ENCODE assay signal across 8 cellular contexts in genomic region chr1:54081306-54082270, GRCh38. TPM values are rescaled to one million over a fixed set of nuclear protein-coding genes. Genes with fewer than 3 reads are reported as not detected.
DNase-seq lines count a peak whose midpoint lies in the region; ATAC-seq, FAIRE-seq and TF ChIP-seq lines count a peak whose summit lies in the region.

No MANE protein-coding gene starts in this region.

- intact Hi-C loops in endothelial cell of umbilical vein (cut with micrococcal nuclease) = loop anchor here (1.0 kb wide), 2 partner anchors 11 to 220 kb away; no protein-coding TSS in a partner anchor
- intact Hi-C loops in naive thymus-derived CD4-positive, alpha-beta T cell (cut with micrococcal nuclease) = loop anchor here (1.0 kb wide), 1 partner anchor 220 kb away; no protein-coding TSS in a partner anchor

- no peak overlapping the region for H2AFZ ChIP-seq in endothelial cell of umbilical vein (ENCODE audit: low read depth, low read length)

- no peak overlapping the region for H3K4me3 Mint-ChIP-seq in activated CD8-positive, alpha-beta T cell treated with anti-CD3 and anti-CD28 coated beads, Interleukin-2, amount 10 ng/mL, durations not matched to agents 7 days and 5 days
- H3K4me3 Mint-ChIP-seq in naive thymus-derived CD4-positive, alpha-beta T cell = no peak overlapping the region
- H3K4me3 Mint-ChIP-seq in stimulated activated memory B cell treated with anti-CD40 and anti-IgM and Interleukin-4, amounts not matched to agents 10 μg/mL and 1 μg/mL and 100 μg/mL, for 72 hours = no peak overlapping the region

- TF ChIP-seq POLR2A in endothelial cell of umbilical vein (IDR thresholded peaks at IDR 0.05; ENCODE audit: low read depth, low read length) = no peak

- H3K4me1 Mint-ChIP-seq in activated CD8-positive, alpha-beta T cell treated with anti-CD3 and anti-CD28 coated beads, Interleukin-2, amount 10 ng/mL, durations not matched to agents 7 days and 5 days (ENCODE audit: low read depth) = peaks cover 8% of the 10 kb centered on the region
- peaks cover 3 to 10% (median 5%) of the 10 kb centered on the region in 7 donors for H3K4me1 Mint-ChIP-seq in naive thymus-derived CD4-positive, alpha-beta T cell
- H3K4me1 Mint-ChIP-seq in stimulated activated memory B cell treated with anti-CD40 and anti-IgM and Interleukin-4, amounts not matched to agents 10 μg/mL and 1 μg/mL and 100 μg/mL, for 72 hours = peaks cover 18% of the 10 kb centered on the region

- FAIRE-seq in endothelial cell of umbilical vein (lab: Jason Lieb, UNC) = peak; percentile 76

- no peaks in the 10 kb centered on the region for H3K9me3 Mint-ChIP-seq in activated CD8-positive, alpha-beta T cell treated with anti-CD3 and anti-CD28 coated beads, Interleukin-2, amount 10 ng/mL, durations not matched to agents 7 days and 5 days (ENCODE audit: insufficient read depth)
- peaks cover 0 to 2% (median 0%) of the 10 kb centered on the region in 11 donors for H3K9me3 Mint-ChIP-seq in naive thymus-derived CD4-positive, alpha-beta T cell
- no peaks in the 10 kb centered on the region for H3K9me3 Mint-ChIP-seq in stimulated activated memory B cell treated with anti-CD40 and anti-IgM and Interleukin-4, amounts not matched to agents 10 μg/mL and 1 μg/mL and 100 μg/mL, for 72 hours

- no peaks in the 10 kb centered on the region for H3K27me3 ChIP-seq in endothelial cell of umbilical vein (ENCODE audit: control insufficient read depth in 2 of 2, insufficient read depth in 2 of 2, low read length in 2 of 2)
- H3K27me3 ChIP-seq in naive thymus-derived CD4-positive, alpha-beta T cell (ENCODE audit: control insufficient read depth in 2 of 2, insufficient read depth in 2 of 2, low read length in 2 of 2) = no peaks in the 10 kb centered on the region

- H3K4me2 ChIP-seq in endothelial cell of umbilical vein (ENCODE audit: insufficient read depth, low read length) = no peak overlapping the region

- no peak overlapping the region for H3K4me3 ChIP-seq in endothelial cell of umbilical vein (replicated peaks in 1 of 3; ENCODE audit: insufficient read depth in 1 of 3, low read depth in 1 of 3, low read length in 3 of 3)
- no peak overlapping the region for H3K4me3 ChIP-seq in naive thymus-derived CD4-positive, alpha-beta T cell (ENCODE audit: low read length)

- CTCF ChIA-PET in activated CD8-positive, alpha-beta T cell treated with anti-CD3 and anti-CD28 coated beads, Interleukin-2, amount 10 ng/mL, durations not matched to agents 7 days and 5 days (lab: Charles Lee) = interaction anchor here (0.8 to 5.2 kb wide), 16 partner anchors 9 to 408 kb away, joined by 3 to 38 read pairs (median 6); partner anchors contain the start of genes CYB5RL, MRPL37 and TCEANC2
- CTCF ChIA-PET in endothelial cell of umbilical vein (lab: Charles Lee) = interaction anchor here (0.6 to 2.6 kb wide), 37 partner anchors 9 to 830 kb away, joined by 3 to 38 read pairs (median 5); partner anchors contain the start of genes CYB5RL, IFT25, MRPL37 and SSBP3
- CTCF ChIA-PET in naive thymus-derived CD4-positive, alpha-beta T cell (lab: Charles Lee) = interaction anchor here (1.0 to 1.5 kb wide), 4 partner anchors 12 to 225 kb away, joined by 3 to 5 read pairs (median 3); no protein-coding TSS in a partner anchor

- peaks cover 0 to 2% of the 10 kb centered on the region in 2 experiments for H3K36me3 ChIP-seq in endothelial cell of umbilical vein (ENCODE audit: control insufficient read depth in 2 of 2, extremely low read depth in 1 of 2, insufficient read depth in 2 of 2, low read length in 2 of 2)
- H3K36me3 ChIP-seq in naive thymus-derived CD4-positive, alpha-beta T cell (ENCODE audit: control insufficient read depth in 2 of 3, insufficient read depth in 3 of 3, low read length in 3 of 3) = no peaks in the 10 kb centered on the region

- no peaks in the 10 kb centered on the region for H3K79me2 ChIP-seq in endothelial cell of umbilical vein (ENCODE audit: control insufficient read depth, insufficient read depth, low read length)

- H4K20me1 ChIP-seq in endothelial cell of umbilical vein (replicated peaks; ENCODE audit: control insufficient read depth, extremely low read depth, insufficient read depth, low read length) = no peaks in the 10 kb centered on the region

- H3K27ac Mint-ChIP-seq in activated CD8-positive, alpha-beta T cell treated with anti-CD3 and anti-CD28 coated beads, Interleukin-2, amount 10 ng/mL, durations not matched to agents 7 days and 5 days = no peak overlapping the region
- H3K27ac Mint-ChIP-seq in naive thymus-derived CD4-positive, alpha-beta T cell = peak overlapping the region in 1 of 9 donors; percentile 53
- H3K27ac Mint-ChIP-seq in stimulated activated memory B cell treated with anti-CD40 and anti-IgM and Interleukin-4, amounts not matched to agents 10 μg/mL and 1 μg/mL and 100 μg/mL, for 72 hours = peak overlapping the region; percentile 9

- no peaks in the 10 kb centered on the region for H3K27me3 Mint-ChIP-seq in activated CD8-positive, alpha-beta T cell treated with anti-CD3 and anti-CD28 coated beads, Interleukin-2, amount 10 ng/mL, durations not matched to agents 7 days and 5 days (ENCODE audit: low read depth)
- H3K27me3 Mint-ChIP-seq in naive thymus-derived CD4-positive, alpha-beta T cell = no peaks in the 10 kb centered on the region
- H3K27me3 Mint-ChIP-seq in stimulated activated memory B cell treated with anti-CD40 and anti-IgM and Interleukin-4, amounts not matched to agents 10 μg/mL and 1 μg/mL and 100 μg/mL, for 72 hours = no peaks in the 10 kb centered on the region

- H3K9me1 ChIP-seq in endothelial cell of umbilical vein (replicated peaks; ENCODE audit: control insufficient read depth, extremely low read depth, insufficient read depth, low read length) = no peaks in the 10 kb centered on the region

- no peak overlapping the region for H3K9ac ChIP-seq in endothelial cell of umbilical vein (replicated peaks; ENCODE audit: extremely low read depth, insufficient read depth, low read length)

- no peaks in the 10 kb centered on the region for H3K4me1 ChIP-seq in endothelial cell of umbilical vein (ENCODE audit: control insufficient read depth, extremely low read depth, insufficient read depth, low read length)
- no peaks in the 10 kb centered on the region for H3K4me1 ChIP-seq in naive thymus-derived CD4-positive, alpha-beta T cell (ENCODE audit: control insufficient read depth in 2 of 2, insufficient read depth in 2 of 2, low read length in 2 of 2)

- TF ChIP-seq CTCF in GM10266 (IDR thresholded peaks at IDR 0.05; ENCODE audit: control insufficient read depth, insufficient read depth, low read depth, missing control alignments) (peak; percentile 72), endothelial cell of umbilical vein (IDR thresholded peaks at IDR 0.05; ENCODE audit: extremely low read depth in 1 of 2, insufficient read depth in 1 of 2, low read depth in 1 of 2, low read length in 2 of 2) (peak; percentile 85 to 92)

- peak; percentile 70 for ATAC-seq in HG02763 (IDR thresholded peaks at IDR 0.05; ENCODE audit: unreplicated experiment)
- ATAC-seq in activated CD8-positive, alpha-beta T cell treated with anti-CD3 and anti-CD28 coated beads, Interleukin-2, amount 10 ng/mL, durations not matched to agents 7 days and 5 days = peak; percentile 94
- ATAC-seq in naive thymus-derived CD4-positive, alpha-beta T cell = peak; percentile 89
- ATAC-seq in stimulated activated memory B cell treated with anti-CD40 and anti-IgM and Interleukin-4, amounts not matched to agents 10 μg/mL and 1 μg/mL and 100 μg/mL, for 72 hours = peak; percentile 73
- ATAC-seq in HG03457 (IDR thresholded peaks at IDR 0.05; ENCODE audit: unreplicated experiment) = no peak

- no TSS peak for BruUV-seq in endothelial cell of umbilical vein (replicated peaks; lab: Mats Ljungman, UMichigan)

- no peak overlapping the region for H3K27ac ChIP-seq in endothelial cell of umbilical vein (ENCODE audit: insufficient read depth, low read depth, low read length)
- H3K27ac ChIP-seq in naive thymus-derived CD4-positive, alpha-beta T cell (ENCODE audit: low read depth, low read length) = no peak overlapping the region

- no peaks in the 10 kb centered on the region for H3K9me3 ChIP-seq in endothelial cell of umbilical vein (replicated peaks; ENCODE audit: control insufficient read depth, insufficient read depth, low read length)
- no peaks in the 10 kb centered on the region for H3K9me3 ChIP-seq in naive thymus-derived CD4-positive, alpha-beta T cell (ENCODE audit: control insufficient read depth in 2 of 3, low read length in 3 of 3)

- DNase-seq in GM10266 (ENCODE audit: extremely low spot score) = peak; percentile 55
- DNase-seq in NCI-H460 (ENCODE audit: extremely low read depth, low read depth) = peak; percentile 53
- peak; percentile 74 for DNase-seq in activated CD8-positive, alpha-beta T cell treated with anti-CD3 and anti-CD28 coated beads, Interleukin-2, amount 10 ng/mL, durations not matched to agents 7 days and 5 days
- peak; percentile 59 for DNase-seq in endothelial cell of umbilical vein (ENCODE audit: low read depth, low spot score)
- peak; percentile 20 to 50 (median 40) for DNase-seq in naive thymus-derived CD4-positive, alpha-beta T cell

- POLR2A ChIA-PET in activated CD8-positive, alpha-beta T cell treated with anti-CD3 and anti-CD28 coated beads, Interleukin-2, amount 10 ng/mL, durations not matched to agents 7 days and 5 days (lab: Charles Lee) = no interaction called here
- POLR2A ChIA-PET in endothelial cell of umbilical vein (lab: Charles Lee) = interaction anchor here (0.6 kb wide), 1 partner anchor 88 kb away, joined by 3 read pairs; no protein-coding TSS in a partner anchor
- POLR2A ChIA-PET in naive thymus-derived CD4-positive, alpha-beta T cell (lab: Charles Lee) = interaction anchor here (1.0 kb wide), 1 partner anchor 9 kb away, joined by 4 read pairs; no protein-coding TSS in a partner anchor

- dilution Hi-C loops in endothelial cell of umbilical vein (cut with MboI; ENCODE audit: extremely low pct_ligation_motif_present, low sequenced_read_pairs) = no loop called here

- no peaks in the 10 kb centered on the region for H3K36me3 Mint-ChIP-seq in activated CD8-positive, alpha-beta T cell treated with anti-CD3 and anti-CD28 coated beads, Interleukin-2, amount 10 ng/mL, durations not matched to agents 7 days and 5 days (ENCODE audit: low read depth)
- peaks cover 0 to 29% (median 5%) of the 10 kb centered on the region in 5 donors for H3K36me3 Mint-ChIP-seq in naive thymus-derived CD4-positive, alpha-beta T cell
- H3K36me3 Mint-ChIP-seq in stimulated activated memory B cell treated with anti-CD40 and anti-IgM and Interleukin-4, amounts not matched to agents 10 μg/mL and 1 μg/mL and 100 μg/mL, for 72 hours = peaks cover 43% of the 10 kb centered on the region

RNA-seq across cellular contexts. Expression of gene TCEANC2, which starts 28.2 kb away (rescaled TPM):
- total RNA-seq in NCI-H460 (2014; rRNA removed; shearing (Covaris generic)) = 2.0 and 2.3 TPM in 2 replicates
- 1.8 and 5.3 TPM in 2 replicates for polyA plus RNA-seq in NCI-H460 (2014; cell fraction: nucleus; rRNA removed)
- total RNA-seq in activated CD8-positive, alpha-beta T cell treated with anti-CD3 and anti-CD28 coated beads, Interleukin-2, amount 10 ng/mL, durations not matched to agents 7 days and 5 days = 10 to 100 TPM; 11.6 to 12.0 TPM
- 5.1 and 6.1 TPM in 2 replicates for total RNA-seq in endothelial cell of umbilical vein
- 2.8 and 3.2 TPM in 2 replicates for polyA plus RNA-seq in endothelial cell of umbilical vein
- polyA plus RNA-seq in endothelial cell of umbilical vein (2011; cell fraction: cytosol; rRNA removed) = 3.3 TPM in 2 replicates
- polyA plus RNA-seq in endothelial cell of umbilical vein (2011; cell fraction: nucleus; rRNA removed) = 4.4 and 4.5 TPM in 2 replicates
- polyA plus RNA-seq in endothelial cell of umbilical vein (2012) = 3.0 and 3.4 TPM in 2 replicates
- polyA minus RNA-seq in endothelial cell of umbilical vein = 3.1 and 4.1 TPM in 2 replicates
- 3.2 TPM for polyA minus RNA-seq in endothelial cell of umbilical vein (2011; cell fraction: cytosol; rRNA and poly(A)+ RNA removed)
- polyA minus RNA-seq in endothelial cell of umbilical vein (2011; cell fraction: nucleus; rRNA and poly(A)+ RNA removed) = 2.0 and 2.2 TPM in 2 replicates
- total RNA-seq in naive thymus-derived CD4-positive, alpha-beta T cell = 10 to 100 TPM in 3 of 5 experiments, 1 to 10 TPM in 2; 6.3 to 15.1 (median 12.2) TPM
- polyA plus RNA-seq in naive thymus-derived CD4-positive, alpha-beta T cell = 1 to 10 TPM; 7.7 to 9.3 TPM

RNA-seq across cellular contexts. Expression of gene TMEM59, which starts 28.6 kb away (rescaled TPM):
- total RNA-seq in NCI-H460 (2014; rRNA removed; shearing (Covaris generic)) = 131 and 161 TPM in 2 replicates
- polyA plus RNA-seq in NCI-H460 (2014; cell fraction: nucleus; rRNA removed) = 73.8 and 76.8 TPM in 2 replicates
- total RNA-seq in activated CD8-positive, alpha-beta T cell treated with anti-CD3 and anti-CD28 coated beads, Interleukin-2, amount 10 ng/mL, durations not matched to agents 7 days and 5 days = 100 to 1,000 TPM; 154 to 156 TPM
- total RNA-seq in endothelial cell of umbilical vein = 196 and 198 TPM in 2 replicates
- polyA plus RNA-seq in endothelial cell of umbilical vein = 189 and 281 TPM in 2 replicates
- 228 and 259 TPM in 2 replicates for polyA plus RNA-seq in endothelial cell of umbilical vein (2011; cell fraction: cytosol; rRNA removed)
- polyA plus RNA-seq in endothelial cell of umbilical vein (2011; cell fraction: nucleus; rRNA removed) = 80.0 and 87.5 TPM in 2 replicates
- 184 and 264 TPM in 2 replicates for polyA plus RNA-seq in endothelial cell of umbilical vein (2012)
- 217 and 250 TPM in 2 replicates for polyA minus RNA-seq in endothelial cell of umbilical vein
- 103 TPM for polyA minus RNA-seq in endothelial cell of umbilical vein (2011; cell fraction: cytosol; rRNA and poly(A)+ RNA removed)
- polyA minus RNA-seq in endothelial cell of umbilical vein (2011; cell fraction: nucleus; rRNA and poly(A)+ RNA removed) = 46.8 and 56.0 TPM in 2 replicates
- 100 to 1,000 TPM; 127 to 197 (median 183) TPM for total RNA-seq in naive thymus-derived CD4-positive, alpha-beta T cell
- 100 to 1,000 TPM; 403 to 545 TPM for polyA plus RNA-seq in naive thymus-derived CD4-positive, alpha-beta T cell
